9 cellular contexts compared by ENCODE assay signal in genomic region chr12:122865268-122866231, GRCh38. TPM values are rescaled to one million over a fixed set of nuclear protein-coding genes. Genes with fewer than 3 reads are reported as not detected.
DNase-seq lines count a peak whose midpoint lies in the region; ATAC-seq and TF ChIP-seq lines count a peak whose summit lies in the region.
"Had no signal": no experiment of that assay in that cellular context is flagged by ENCODE, and none has a peak within 500 bp of the region (broad histone marks: within the 10 kb centered on the region; RNA-seq: fewer than 3 reads in every experiment).

No MANE protein-coding gene starts in this region.

- H3K27ac ChIP-seq in cardiac muscle cell = no peak overlapping the region

- H3K4me1 Mint-ChIP-seq in stimulated activated effector memory CD8-positive, alpha-beta T cell treated with anti-CD3 and anti-CD28 coated beads, Interleukin-12 subunit alpha, Interleukin-12 subunit beta, amount 100 ng/mL, for 72 hours = peaks cover 25% of the 10 kb centered on the region

- DNase-seq in NCI-H2196 (lab: John Stamatoyannopoulos, UW; ENCODE audit: unreplicated experiment) (peak; percentile 25), NCI-H2196 treated with DMSO at 0.1 percent for 48 hours (lab: John Stamatoyannopoulos, UW; ENCODE audit: unreplicated experiment) (no peak), cardiac muscle cell (ENCODE audit: low read depth in 1 of 2, low spot score in 1 of 2) (peak in 1 of 2 donors; percentile 39), NCI-H1105 (lab: John Stamatoyannopoulos, UW) (no peak), GM19238 (ENCODE audit: insufficient read length, low spot score) (no peak)
- DNase-seq in stimulated activated effector memory CD8-positive, alpha-beta T cell treated with anti-CD3 and anti-CD28 coated beads, Interleukin-12 subunit alpha, Interleukin-12 subunit beta, amount 100 ng/mL, for 72 hours (ENCODE audit: low spot score in 2 of 2) = no peak

- TF ChIP-seq CTCF in cardiac muscle cell (IDR thresholded peaks at IDR 0.05; ENCODE audit: low read depth, low read length) = peak; percentile 31

- H3K4me1 ChIP-seq in cardiac muscle cell (ENCODE audit: low read depth) = no peaks in the 10 kb centered on the region

- ATAC-seq in SK-N-SH treated with all-trans-retinoic acid at 6 μM for 48 hours = peak; percentile 56
- peak; percentile 6 for ATAC-seq in stimulated activated effector memory CD8-positive, alpha-beta T cell treated with anti-CD3 and anti-CD28 coated beads, Interleukin-12 subunit alpha, Interleukin-12 subunit beta, amount 100 ng/mL, for 72 hours
- ATAC-seq in GM19395 (IDR thresholded peaks at IDR 0.05; ENCODE audit: unreplicated experiment) = no peak

- no peaks in the 10 kb centered on the region for H3K9me3 ChIP-seq in cardiac muscle cell (ENCODE audit: low read depth)

- peak overlapping the region; percentile 37 for H3K27ac Mint-ChIP-seq in stimulated activated effector memory CD8-positive, alpha-beta T cell treated with anti-CD3 and anti-CD28 coated beads, Interleukin-12 subunit alpha, Interleukin-12 subunit beta, amount 100 ng/mL, for 72 hours
- H3K27ac Mint-ChIP-seq: T-helper 1 cell treated with Interleukin-12 subunit alpha and Interleukin-12 subunit beta and Interleukin-4 antibody, amounts not matched to agents 30 μg/mL and 1 μg/mL, for 36 hours had no signal

- H3K36me3 Mint-ChIP-seq in stimulated activated effector memory CD8-positive, alpha-beta T cell treated with anti-CD3 and anti-CD28 coated beads, Interleukin-12 subunit alpha, Interleukin-12 subunit beta, amount 100 ng/mL, for 72 hours = peaks cover 64% of the 10 kb centered on the region

- no peaks in the 10 kb centered on the region for H3K27me3 ChIP-seq in cardiac muscle cell

- peaks cover 20% of the 10 kb centered on the region for H3K36me3 ChIP-seq in cardiac muscle cell

- no peak overlapping the region for H3K4me3 Mint-ChIP-seq in stimulated activated effector memory CD8-positive, alpha-beta T cell treated with anti-CD3 and anti-CD28 coated beads, Interleukin-12 subunit alpha, Interleukin-12 subunit beta, amount 100 ng/mL, for 72 hours
- H3K4me3 Mint-ChIP-seq: T-helper 1 cell treated with Interleukin-12 subunit alpha and Interleukin-12 subunit beta and Interleukin-4 antibody, amounts not matched to agents 30 μg/mL and 1 μg/mL, for 36 hours had no signal

- no peaks in the 10 kb centered on the region for H3K9me3 Mint-ChIP-seq in stimulated activated effector memory CD8-positive, alpha-beta T cell treated with anti-CD3 and anti-CD28 coated beads, Interleukin-12 subunit alpha, Interleukin-12 subunit beta, amount 100 ng/mL, for 72 hours
- H3K9me3 Mint-ChIP-seq: T-helper 1 cell treated with Interleukin-12 subunit alpha and Interleukin-12 subunit beta and Interleukin-4 antibody, amounts not matched to agents 30 μg/mL and 1 μg/mL, for 36 hours had no signal

- H3K4me3 ChIP-seq in cardiac muscle cell = no peak overlapping the region

TF ChIP-seq in SK-N-SH treated with all-trans-retinoic acid at 6 μM for 48 hours, 23 proteins besides CTCF, POLR2A, EP300 and RAD21:
- TF ChIP-seq CSRNP3 (CRISPR knock-in tag; IDR thresholded peaks at IDR 0.05) = no peak
- no peak for TF ChIP-seq ISL1 (CRISPR knock-in tag; IDR thresholded peaks at IDR 0.05)
- TF ChIP-seq TCF4 (CRISPR knock-in tag; IDR thresholded peaks at IDR 0.05; ENCODE audit: borderline replicate concordance) = no peak
- TF ChIP-seq TSHZ2 (CRISPR knock-in tag; IDR thresholded peaks at IDR 0.05) = no peak
- TF ChIP-seq ZNF8 (CRISPR knock-in tag; IDR thresholded peaks at IDR 0.05) = no peak
- no peak for TF ChIP-seq TOX (CRISPR knock-in tag; IDR thresholded peaks at IDR 0.05; ENCODE audit: borderline replicate concordance)
- no peak for TF ChIP-seq ZNF565 (CRISPR knock-in tag; conservative IDR thresholded peaks at IDR 0.05; ENCODE audit: low read depth)
- TF ChIP-seq ESRRG (CRISPR knock-in tag; IDR thresholded peaks at IDR 0.05) = no peak
- no peak for TF ChIP-seq GLIS3 (CRISPR knock-in tag; IDR thresholded peaks at IDR 0.05)
- TF ChIP-seq BACH2 (CRISPR knock-in tag; IDR thresholded peaks at IDR 0.05; ENCODE audit: borderline replicate concordance) = no peak
- TF ChIP-seq ZNF70 (CRISPR knock-in tag; IDR thresholded peaks at IDR 0.05) = no peak
- no peak for TF ChIP-seq CREB5 (CRISPR knock-in tag; IDR thresholded peaks at IDR 0.05; ENCODE audit: low read depth)
- TF ChIP-seq CSDC2 (CRISPR knock-in tag; IDR thresholded peaks at IDR 0.05) = no peak
- no peak for TF ChIP-seq ARNTL (CRISPR knock-in tag; IDR thresholded peaks at IDR 0.05; ENCODE audit: borderline replicate concordance, low read depth)
- TF ChIP-seq POU6F1 (CRISPR knock-in tag; IDR thresholded peaks at IDR 0.05; ENCODE audit: borderline replicate concordance, low read depth) = no peak

RNA-seq across cellular contexts. Expression of gene HIP1R, which starts 30.3 kb away (rescaled TPM):
- 36.1 and 38.4 TPM in 2 replicates for total RNA-seq in cardiac muscle cell
- polyA plus RNA-seq in cardiac muscle cell = 16.3 and 18.3 TPM in 2 replicates

RNA-seq across cellular contexts. Expression of gene VPS37B, which starts 30.4 kb away (rescaled TPM):
- total RNA-seq in cardiac muscle cell = 47.3 and 52.1 TPM in 2 replicates
- polyA plus RNA-seq in cardiac muscle cell = 31.7 and 47.4 TPM in 2 replicates
